12 cellular contexts compared by ENCODE assay signal in genomic region chr17:46943218-46943510, GRCh38. TPM values are rescaled to one million over a fixed set of nuclear protein-coding genes. Genes with fewer than 3 reads are reported as not detected.
DNase-seq lines count a peak whose midpoint lies in the region; ATAC-seq and TF ChIP-seq lines count a peak whose summit lies in the region.
"Had no signal": no experiment of that assay in that cellular context is flagged by ENCODE, and none has a peak within 500 bp of the region (broad histone marks: within the 10 kb centered on the region; RNA-seq: fewer than 3 reads in every experiment).

No MANE protein-coding gene starts in this region.

- H3K9ac ChIP-seq in H9 (ENCODE audit: extremely low read depth, insufficient read length, low read length) = no peak overlapping the region
- H3K9ac ChIP-seq in neural progenitor cell = no peak overlapping the region

- peaks cover 4% of the 10 kb centered on the region for H3K27me3 Mint-ChIP-seq in CD4-positive, CD25-positive, alpha-beta regulatory T cell
- no peaks in the 10 kb centered on the region; the same call in 1 of the 2 replicates for H3K27me3 Mint-ChIP-seq in H9 (ENCODE audit: low read depth)
- peaks cover 5% of the 10 kb centered on the region for H3K27me3 Mint-ChIP-seq in neural progenitor cell (ENCODE audit: insufficient read depth, low read depth)
- H3K27me3 Mint-ChIP-seq: activated CD4-positive, alpha-beta memory T cell treated with anti-CD3 and anti-CD28 coated beads, Interleukin-2, amount 10 ng/mL, durations not matched to agents 7 days and 5 days had no signal

- H3K9me3 ChIP-seq in CD4-positive, CD25-positive, alpha-beta regulatory T cell (ENCODE audit: control insufficient read depth in 2 of 2, low read length in 2 of 2) = no peaks in the 10 kb centered on the region
- H3K9me3 ChIP-seq in H9 (ENCODE audit: control insufficient read depth, low read depth, low read length) (no peaks in the 10 kb centered on the region), neural progenitor cell (ENCODE audit: low read depth) (no peaks in the 10 kb centered on the region), prostate gland (no peaks in the 10 kb centered on the region)
- H3K9me3 ChIP-seq: colonic mucosa had no signal

- H3K4me1 Mint-ChIP-seq in CD4-positive, CD25-positive, alpha-beta regulatory T cell = peaks cover 0 to 24% (median 11%) of the 10 kb centered on the region in 4 donors
- H3K4me1 Mint-ChIP-seq in H9 (peaks cover 34 to 42% of the 10 kb centered on the region in 2 experiments), neural progenitor cell (peaks cover 35% of the 10 kb centered on the region)

- no CpG with 5 or more reads among the region's 2 CpGs for WGBS in H9 (ENCODE audit: extremely low coverage, insufficient read length, low lambda C conversion rate)
- WGBS in prostate gland = 40% methylated on average over 2 of the region's 2 CpGs

- H3K4me3 ChIP-seq in CD4-positive, CD25-positive, alpha-beta regulatory T cell (ENCODE audit: low read depth, low read length) = no peak overlapping the region
- H3K4me3 ChIP-seq in neural progenitor cell (no peak overlapping the region), prostate gland (no peak overlapping the region)
- H3K4me3 ChIP-seq: colonic mucosa, SK-N-MC had no signal

- H2BK120ac ChIP-seq in H9 (ENCODE audit: low read depth, low read length, poor library complexity, severe bottlenecking) = no peak overlapping the region

- no peak for TF ChIP-seq CTCF in H9 (conservative IDR thresholded peaks at IDR 0.05)
- no peak for TF ChIP-seq CTCF in neural progenitor cell (IDR thresholded peaks at IDR 0.05)
- no peak for TF ChIP-seq CTCF in prostate gland (IDR thresholded peaks at IDR 0.05)

- H3K27ac ChIP-seq in CD4-positive, CD25-positive, alpha-beta regulatory T cell (ENCODE audit: insufficient read depth, low read length, poor library complexity, severe bottlenecking) = no peak overlapping the region
- no peak overlapping the region for H3K27ac ChIP-seq in H9 (ENCODE audit: insufficient read length, low read depth, low read length)
- H3K27ac ChIP-seq in cingulate gyrus (ENCODE audit: low read depth, low read length) = peak overlapping the region; percentile 65
- no peak overlapping the region for H3K27ac ChIP-seq in neural progenitor cell
- H3K27ac ChIP-seq in prostate gland = no peak overlapping the region
- H3K27ac ChIP-seq: colonic mucosa, SK-N-MC had no signal

- H2BK5ac ChIP-seq in H9 (ENCODE audit: insufficient read length, low read length) = no peak overlapping the region

- H2AFZ ChIP-seq in H9 (ENCODE audit: low read length) (no peak overlapping the region), neural progenitor cell (replicated peaks) (no peak overlapping the region)

- H4K20me1 ChIP-seq in H9 (ENCODE audit: control insufficient read depth, insufficient read depth, insufficient read length) (no peaks in the 10 kb centered on the region), neural progenitor cell (ENCODE audit: low read depth) (peaks cover 23% of the 10 kb centered on the region)

- no peak overlapping the region for H3K56ac ChIP-seq in H9 (ENCODE audit: insufficient read length, low read depth, low read length)

- no peak overlapping the region for H3K4me2 ChIP-seq in H9 (ENCODE audit: insufficient read depth, insufficient read length, low read length)
- peak overlapping the region; percentile 17 for H3K4me2 ChIP-seq in neural progenitor cell

- H2BK15ac ChIP-seq in H9 (ENCODE audit: low read depth, low read length) = no peak overlapping the region

- peaks cover 21% of the 10 kb centered on the region for H3K36me3 Mint-ChIP-seq in CD4-positive, CD25-positive, alpha-beta regulatory T cell
- peaks cover 7 to 33% (median 22%) of the 10 kb centered on the region in 3 experiments; a peak in 6 of 7 replicates for H3K36me3 Mint-ChIP-seq in H9 (ENCODE audit: insufficient read depth in 1 of 3, low read depth in 3 of 3)
- peaks cover 10% of the 10 kb centered on the region for H3K36me3 Mint-ChIP-seq in neural progenitor cell

- no peak overlapping the region for H4K8ac ChIP-seq in H9 (replicated peaks; ENCODE audit: insufficient read length, low read depth, low read length)

- H3K4me1 ChIP-seq in CD4-positive, CD25-positive, alpha-beta regulatory T cell (ENCODE audit: control insufficient read depth, insufficient read depth, low read length, poor library complexity, severe bottlenecking) = peaks cover 7% of the 10 kb centered on the region
- H3K4me1 ChIP-seq in H9 (ENCODE audit: insufficient read depth, low read length) (no peaks in the 10 kb centered on the region; the same call in 1 of the 2 replicates), neural progenitor cell (peaks cover 8% of the 10 kb centered on the region), prostate gland (replicated peaks) (peaks cover 6% of the 10 kb centered on the region)
- H3K4me1 ChIP-seq: colonic mucosa had no signal

- H3T11ph ChIP-seq in H9 (ENCODE audit: low read length) = no peak overlapping the region

- no peak overlapping the region for H2BK12ac ChIP-seq in H9 (ENCODE audit: insufficient read length, low read depth, low read length)

- no peak overlapping the region for H4K91ac ChIP-seq in H9 (ENCODE audit: insufficient read length, low read depth, low read length)

- intact Hi-C loops in prostate gland (cut with DNase I) = loop anchor here (5.0 kb wide), 2 partner anchors 59 to 101 kb away; no protein-coding TSS in a partner anchor

- no peaks in the 10 kb centered on the region for H3K27me3 ChIP-seq in CD4-positive, CD25-positive, alpha-beta regulatory T cell (ENCODE audit: control insufficient read depth, insufficient read depth, low read length)
- H3K27me3 ChIP-seq in H9 (ENCODE audit: insufficient read depth, low read length) (no peaks in the 10 kb centered on the region), neural progenitor cell (no peaks in the 10 kb centered on the region), prostate gland (replicated peaks; ENCODE audit: insufficient read depth) (no peaks in the 10 kb centered on the region)
- H3K27me3 ChIP-seq: colonic mucosa had no signal

- H3K9me3 Mint-ChIP-seq in CD4-positive, CD25-positive, alpha-beta regulatory T cell = no peaks in the 10 kb centered on the region
- no peaks in the 10 kb centered on the region for H3K9me3 Mint-ChIP-seq in H9
- no peaks in the 10 kb centered on the region for H3K9me3 Mint-ChIP-seq in neural progenitor cell
- H3K9me3 Mint-ChIP-seq: activated CD4-positive, alpha-beta memory T cell treated with anti-CD3 and anti-CD28 coated beads, Interleukin-2, amount 10 ng/mL, durations not matched to agents 7 days and 5 days had no signal

- H4K5ac ChIP-seq in H9 (ENCODE audit: insufficient read length, low read depth, low read length) = no peak overlapping the region

- no peak overlapping the region for H2AK5ac ChIP-seq in H9 (ENCODE audit: insufficient read length, low read length)

- H3K4ac ChIP-seq in H9 (ENCODE audit: low read depth, low read length) = no peak overlapping the region

- peaks cover 27% of the 10 kb centered on the region for H3K36me3 ChIP-seq in CD4-positive, CD25-positive, alpha-beta regulatory T cell (ENCODE audit: control insufficient read depth, insufficient read depth, low read length)
- H3K36me3 ChIP-seq in neural progenitor cell (no peaks in the 10 kb centered on the region), prostate gland (no peaks in the 10 kb centered on the region)

- DNase-seq in CD4-positive, CD25-positive, alpha-beta regulatory T cell = no peak
- DNase-seq in H9 = no peak
- DNase-seq in neural progenitor cell (ENCODE audit: low spot score) = no peak
- DNase-seq in SHP77 treated with DMSO at 0.1 percent for 48 hours (lab: John Stamatoyannopoulos, UW) = no peak
- no peak for DNase-seq in prostate gland (ENCODE audit: low spot score)
- DNase-seq in C1 segment of cervical spinal cord (lab: John Stamatoyannopoulos, UW) = no peak

- peak overlapping the region in 2 of 3 donors; percentile 32 to 83 for H3K27ac Mint-ChIP-seq in CD4-positive, CD25-positive, alpha-beta regulatory T cell
- peak overlapping the region in 2 of 3 experiments; percentile 46 to 52; a peak in 2 of 7 replicates for H3K27ac Mint-ChIP-seq in H9
- H3K27ac Mint-ChIP-seq in neural progenitor cell = peak overlapping the region; percentile 32
- H3K27ac Mint-ChIP-seq: activated CD4-positive, alpha-beta memory T cell treated with anti-CD3 and anti-CD28 coated beads, Interleukin-2, amount 10 ng/mL, durations not matched to agents 7 days and 5 days had no signal

- no peak overlapping the region for H3K4me3 Mint-ChIP-seq in CD4-positive, CD25-positive, alpha-beta regulatory T cell
- H3K4me3 Mint-ChIP-seq in H9 (peak overlapping the region in 1 of 2 experiments; percentile 25; a peak in 1 of 5 replicates), neural progenitor cell (no peak overlapping the region)
- H3K4me3 Mint-ChIP-seq: activated CD4-positive, alpha-beta memory T cell treated with anti-CD3 and anti-CD28 coated beads, Interleukin-2, amount 10 ng/mL, durations not matched to agents 7 days and 5 days had no signal

- no peaks in the 10 kb centered on the region for H3K79me1 ChIP-seq in H9 (ENCODE audit: insufficient read depth, low read depth, low read length, poor library complexity, severe bottlenecking)

- no peak overlapping the region for H3K23ac ChIP-seq in H9 (ENCODE audit: insufficient read length, low read depth, low read length)

- H3K14ac ChIP-seq in H9 (ENCODE audit: insufficient read depth, low read length) = no peak overlapping the region; the same call in 1 of the 2 replicates

- no peak overlapping the region for H3K18ac ChIP-seq in H9 (ENCODE audit: insufficient read length, low read depth, low read length)

- no peak for TF ChIP-seq POLR2A in prostate gland (IDR thresholded peaks at IDR 0.05)

- ATAC-seq in CD4-positive, CD25-positive, alpha-beta regulatory T cell (ENCODE audit: low read depth in 2 of 2) = no peak

- H3K79me2 ChIP-seq in H9 (ENCODE audit: insufficient read depth, low read length) = no peaks in the 10 kb centered on the region
- no peaks in the 10 kb centered on the region for H3K79me2 ChIP-seq in neural progenitor cell (ENCODE audit: low read depth)

- no peak overlapping the region for H2BK20ac ChIP-seq in H9 (ENCODE audit: low read depth, low read length, poor library complexity, severe bottlenecking)

- H3F3A ChIP-seq in neural progenitor cell (ENCODE audit: low read depth) = peaks cover 12% of the 10 kb centered on the region

- H3K23me2 ChIP-seq in H9 (ENCODE audit: insufficient read length, low read depth, low read length, poor library complexity, severe bottlenecking) = no peaks in the 10 kb centered on the region

RNA-seq across cellular contexts. Expression of gene GOSR2, which starts 20.2 kb away (rescaled TPM):
- total RNA-seq in CD4-positive, CD25-positive, alpha-beta regulatory T cell = 65.4 TPM
- polyA plus RNA-seq in CD4-positive, CD25-positive, alpha-beta regulatory T cell = 10 to 100 TPM; 39.9 to 62.3 (median 53.1) TPM
- total RNA-seq in H9 (2021) = 48.9 and 53.5 TPM in 2 replicates
- total RNA-seq in neural progenitor cell (ENCODE audit: low replicate concordance) = 29.2 and 33.6 TPM in 2 replicates
- 10 to 100 TPM; 40.0 to 61.4 TPM for total RNA-seq in prostate gland

RNA-seq across cellular contexts. Expression of gene RPRML, which starts 35.9 kb away (rescaled TPM):
- not detected for total RNA-seq in CD4-positive, CD25-positive, alpha-beta regulatory T cell
- polyA plus RNA-seq in CD4-positive, CD25-positive, alpha-beta regulatory T cell = not detected
- total RNA-seq in H9 (2021) (1.3 and 1.4 TPM in 2 replicates), neural progenitor cell (ENCODE audit: low replicate concordance) (0.65 TPM in 1 of 2 replicates, not detected in the other), prostate gland (1 to 10 TPM in 1 of 2 donors, not detected in 1; 2.2 TPM)
- total RNA-seq: activated CD4-positive, alpha-beta memory T cell treated with anti-CD3 and anti-CD28 coated beads, Interleukin-2, amount 10 ng/mL, durations not matched to agents 7 days and 5 days; colonic mucosa; epithelial cell of proximal tubule; glomerular endothelial cell had no signal
